13 cellular contexts compared by ENCODE assay signal in genomic region chr2:60519259-60519863, GRCh38. TPM values are rescaled to one million over a fixed set of nuclear protein-coding genes. Genes with fewer than 3 reads are reported as not detected.
DNase-seq lines count a peak whose midpoint lies in the region; ATAC-seq, FAIRE-seq and TF ChIP-seq lines count a peak whose summit lies in the region.
"Had no signal": no experiment of that assay in that cellular context is flagged by ENCODE, and none has a peak within 500 bp of the region (broad histone marks: within the 10 kb centered on the region; RNA-seq: fewer than 3 reads in every experiment).

No MANE protein-coding gene starts in this region.

- H3K27me3 ChIP-seq in body of pancreas (no peaks in the 10 kb centered on the region), small intestine (ENCODE audit: control insufficient read depth in 2 of 2, insufficient read depth in 2 of 2, low read length in 2 of 2) (no peaks in the 10 kb centered on the region), ovary (no peaks in the 10 kb centered on the region)

- no peak for TF ChIP-seq CTCF in body of pancreas (IDR thresholded peaks at IDR 0.05)
- TF ChIP-seq CTCF in ovary (IDR thresholded peaks at IDR 0.05): no peak
- no peak for TF ChIP-seq CTCF in kidney (IDR thresholded peaks at IDR 0.05; ENCODE audit: borderline replicate concordance, extremely low read depth, insufficient read depth)

- no peak for FAIRE-seq in small intestine (lab: Jason Lieb, UNC)
- no peak for FAIRE-seq in kidney (lab: Jason Lieb, UNC)
- FAIRE-seq: GM12891 had no signal

- intact Hi-C loops in body of pancreas (cut with DNase I) (no loop called here), ovary (cut with DNase I) (no loop called here), kidney (cut with DNase I) (no loop called here)

- H3K4me1 ChIP-seq in body of pancreas: peaks cover 24% of the 10 kb centered on the region
- no peaks in the 10 kb centered on the region for H3K4me1 ChIP-seq in small intestine (ENCODE audit: control insufficient read depth in 2 of 2, insufficient read depth in 1 of 2, low read depth in 1 of 2, low read length in 1 of 2)
- no peaks in the 10 kb centered on the region for H3K4me1 ChIP-seq in ovary (ENCODE audit: insufficient read depth)
- no peaks in the 10 kb centered on the region for H3K4me1 ChIP-seq in kidney (ENCODE audit: control insufficient read depth in 1 of 2, insufficient read depth in 1 of 2, low read depth in 1 of 2, low read length in 2 of 2)

- TF ChIP-seq POLR2A in body of pancreas (IDR thresholded peaks at IDR 0.05): no peak
- no peak for TF ChIP-seq POLR2A in ovary (IDR thresholded peaks at IDR 0.05)

- H3K9me3 ChIP-seq in body of pancreas (no peaks in the 10 kb centered on the region), small intestine (ENCODE audit: control insufficient read depth, low read depth) (no peaks in the 10 kb centered on the region), ovary (no peaks in the 10 kb centered on the region), kidney (ENCODE audit: control insufficient read depth in 1 of 2, low read length in 2 of 2) (no peaks in the 10 kb centered on the region)

- H3K9ac ChIP-seq in kidney (ENCODE audit: low read length in 2 of 2): no peak overlapping the region

- 50 to 54% methylated on average over 7 of the region's 7 CpGs for WGBS in body of pancreas, 2 donors
- 17 to 58% (median 40%) methylated on average over 7 of the region's 7 CpGs for WGBS in small intestine, 3 donors
- 81 to 86% (median 85%) methylated on average over 7 of the region's 7 CpGs for WGBS in ovary, 3 donors

- peak; percentile 70 for DNase-seq in GM03348 (ENCODE audit: low spot score)
- DNase-seq in body of pancreas: peak in 1 of 4 donors; percentile 23
- peak; percentile 41 for DNase-seq in iris pigment epithelial cell (ENCODE audit: low read depth)
- peak; percentile 53 for DNase-seq in small intestine
- DNase-seq in DMS79 treated with DMSO at 0.1 percent for 48 hours (lab: John Stamatoyannopoulos, UW): no peak
- DNase-seq in ovary: no peak
- no peak for DNase-seq in kidney
- DNase-seq in KG1 (lab: John Stamatoyannopoulos, UW): no peak
- DNase-seq: NCI-H2081, T-helper 1 cell had no signal

- peak; percentile 72 for ATAC-seq in body of pancreas
- ATAC-seq: Panc1 had no signal

- no peaks in the 10 kb centered on the region for H3K36me3 ChIP-seq in body of pancreas (replicated peaks in 1 of 2; ENCODE audit: insufficient read depth in 1 of 2, low read depth in 2 of 2)
- H3K36me3 ChIP-seq in small intestine (ENCODE audit: control insufficient read depth in 2 of 2, insufficient read depth in 2 of 2, low read length in 2 of 2): no peaks in the 10 kb centered on the region
- H3K36me3 ChIP-seq in ovary: no peaks in the 10 kb centered on the region
- H3K36me3 ChIP-seq in kidney (ENCODE audit: control insufficient read depth in 1 of 2, insufficient read depth in 2 of 2, low read length in 2 of 2): no peaks in the 10 kb centered on the region

- H3K4me3 ChIP-seq in body of pancreas (no peak overlapping the region), small intestine (ENCODE audit: low read depth in 1 of 2, low read length in 2 of 2) (no peak overlapping the region), ovary (no peak overlapping the region), kidney (ENCODE audit: low read length in 2 of 2) (no peak overlapping the region)
- H3K4me3 ChIP-seq: lung had no signal

- no peak for TF ChIP-seq EP300 in ovary (IDR thresholded peaks at IDR 0.05)

- no peak overlapping the region for H3K27ac ChIP-seq in body of pancreas
- no peak overlapping the region for H3K27ac ChIP-seq in small intestine (ENCODE audit: low read depth in 1 of 2, low read length in 1 of 2)
- H3K27ac ChIP-seq in ovary: no peak overlapping the region
- H3K27ac ChIP-seq in kidney (ENCODE audit: low read depth in 2 of 2, low read length in 2 of 2): no peak overlapping the region

RNA-seq across cellular contexts. Expression of gene BCL11A, which starts 34.1 kb away (rescaled TPM):
- 10 to 100 TPM; 14.3 to 16.2 TPM for total RNA-seq in body of pancreas
- 10 to 100 TPM in 2 of 3 donors, 1 to 10 TPM in 1; 2.2 to 17.2 (median 10.7) TPM for polyA plus RNA-seq in small intestine
- 1 to 10 TPM in 6 of 7 donors, not detected in 1; 2.1 to 5.7 (median 3.6) TPM for total RNA-seq in ovary
- 1 to 10 TPM in 1 of 2 donors, under 1 TPM in 1; 0.81 to 2.5 TPM for polyA plus RNA-seq in ovary
- total RNA-seq in kidney: 8.7 TPM
- polyA plus RNA-seq in kidney (ENCODE audit: insufficient read depth, low read depth, low replicate concordance): 1.4 TPM

Comparison
In these comparisons a context has a peak if more than half of its experiments do, and no peak if none do; other contexts are left out.
1. DNase-seq: peak in GM03348 (single experiment), iris pigment epithelial cell (single experiment) and small intestine (single experiment); none in DMS79 treated with DMSO at 0.1 percent for 48 hours (single experiment), ovary (0 of 5), kidney (single experiment) and KG1 (single experiment).